In the genomic region with DNA sequence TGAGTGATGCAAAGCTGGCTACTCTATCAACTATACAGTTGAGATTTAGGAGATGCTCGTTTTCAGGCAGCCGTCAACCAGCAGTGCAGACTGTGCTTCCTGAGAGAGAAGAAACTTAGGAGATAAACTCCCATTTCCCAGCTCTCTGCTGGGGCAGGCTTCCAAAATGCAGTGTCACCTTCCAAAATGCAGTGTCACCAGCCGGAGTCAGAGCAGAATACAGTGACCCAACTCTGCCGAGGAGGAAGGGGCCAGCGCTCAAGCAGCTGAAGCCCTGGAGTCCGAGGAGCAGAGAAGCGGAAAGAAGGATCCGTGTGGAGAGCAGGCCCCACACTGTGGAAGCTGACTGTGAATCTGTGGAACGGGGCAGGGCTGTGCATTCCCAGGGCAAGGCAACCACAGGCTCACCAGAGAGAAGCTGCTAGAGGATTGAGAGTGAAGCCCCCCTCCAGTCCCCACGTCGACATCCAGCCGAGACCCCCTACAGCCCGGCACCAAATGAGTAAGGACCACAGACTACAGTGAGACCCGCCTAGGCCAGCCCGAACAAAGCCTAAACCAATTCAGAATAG, we compare ENCODE assay signal across 1 cellular context.
TF ChIP-seq lines count a peak whose summit lies in the region.

No MANE protein-coding gene starts in this region.

TF ChIP-seq in K562, 482 proteins besides CTCF, POLR2A, EP300 and RAD21:
- TF ChIP-seq, protein P1, sequence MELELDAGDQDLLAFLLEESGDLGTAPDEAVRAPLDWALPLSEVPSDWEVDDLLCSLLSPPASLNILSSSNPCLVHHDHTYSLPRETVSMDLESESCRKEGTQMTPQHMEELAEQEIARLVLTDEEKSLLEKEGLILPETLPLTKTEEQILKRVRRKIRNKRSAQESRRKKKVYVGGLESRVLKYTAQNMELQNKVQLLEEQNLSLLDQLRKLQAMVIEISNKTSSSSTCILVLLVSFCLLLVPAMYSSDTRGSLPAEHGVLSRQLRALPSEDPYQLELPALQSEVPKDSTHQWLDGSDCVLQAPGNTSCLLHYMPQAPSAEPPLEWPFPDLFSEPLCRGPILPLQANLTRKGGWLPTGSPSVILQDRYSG (tag; conservative IDR thresholded peaks at IDR 0.05; ENCODE audit: low read depth): no peak
- TF ChIP-seq, protein P2, sequence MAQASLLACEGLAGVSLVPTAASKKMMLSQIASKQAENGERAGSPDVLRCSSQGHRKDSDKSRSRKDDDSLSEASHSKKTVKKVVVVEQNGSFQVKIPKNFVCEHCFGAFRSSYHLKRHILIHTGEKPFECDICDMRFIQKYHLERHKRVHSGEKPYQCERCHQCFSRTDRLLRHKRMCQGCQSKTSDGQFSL (CRISPR knock-in tag; IDR thresholded peaks at IDR 0.05): no peak
- TF ChIP-seq, protein P2 (tag; IDR thresholded peaks at IDR 0.05): no peak
- TF ChIP-seq C11orf30 (IDR thresholded peaks at IDR 0.05; ENCODE audit: low read depth) (peak; percentile 94), ZC3H8 (IDR thresholded peaks at IDR 0.05) (no peak), DPF2 (IDR thresholded peaks at IDR 0.05) (peak; percentile 38; the same call in 1 of the 2 replicates), NFE2 (IDR thresholded peaks at IDR 0.05; ENCODE audit: low read depth) (peak; percentile 71), ZNF316 (IDR thresholded peaks at IDR 0.05) (peak; percentile 97), BACH1 (tag; IDR thresholded peaks at IDR 0.05) (peak; percentile 89), NKRF (IDR thresholded peaks at IDR 0.05; ENCODE audit: borderline replicate concordance) (no peak), MAFG (tag; conservative IDR thresholded peaks at IDR 0.05) (peak; percentile 94), ESRRA (IDR thresholded peaks at IDR 0.05; ENCODE audit: borderline replicate concordance, low read depth) (0 out of 2 replicates have a peak, but pooled peaks have one; percentile 19), SAP30 (IDR thresholded peaks at IDR 0.05; ENCODE audit: borderline replicate concordance, insufficient read depth, low read depth, low read length, poor library complexity, severe bottlenecking) (no peak), ZNF274 (IDR thresholded peaks at IDR 0.05; ENCODE audit: borderline replicate concordance, low read depth, low read length) (no peak), KHSRP (IDR thresholded peaks at IDR 0.05) (no peak), MAFK (IDR thresholded peaks at IDR 0.05; ENCODE audit: low read length) (peak; percentile 60; the same call in 1 of the 2 replicates), ARHGAP35 (IDR thresholded peaks at IDR 0.05; ENCODE audit: partially characterized antibody) (no peak), ETV1 (tag; conservative IDR thresholded peaks at IDR 0.05; ENCODE audit: low read depth) (0 out of 2 replicates have a peak, but pooled peaks have one; percentile 30), MAFF (IDR thresholded peaks at IDR 0.05; ENCODE audit: low read length) (peak; percentile 62; the same call in 1 of the 2 replicates)
- TF ChIP-seq, protein P3, sequence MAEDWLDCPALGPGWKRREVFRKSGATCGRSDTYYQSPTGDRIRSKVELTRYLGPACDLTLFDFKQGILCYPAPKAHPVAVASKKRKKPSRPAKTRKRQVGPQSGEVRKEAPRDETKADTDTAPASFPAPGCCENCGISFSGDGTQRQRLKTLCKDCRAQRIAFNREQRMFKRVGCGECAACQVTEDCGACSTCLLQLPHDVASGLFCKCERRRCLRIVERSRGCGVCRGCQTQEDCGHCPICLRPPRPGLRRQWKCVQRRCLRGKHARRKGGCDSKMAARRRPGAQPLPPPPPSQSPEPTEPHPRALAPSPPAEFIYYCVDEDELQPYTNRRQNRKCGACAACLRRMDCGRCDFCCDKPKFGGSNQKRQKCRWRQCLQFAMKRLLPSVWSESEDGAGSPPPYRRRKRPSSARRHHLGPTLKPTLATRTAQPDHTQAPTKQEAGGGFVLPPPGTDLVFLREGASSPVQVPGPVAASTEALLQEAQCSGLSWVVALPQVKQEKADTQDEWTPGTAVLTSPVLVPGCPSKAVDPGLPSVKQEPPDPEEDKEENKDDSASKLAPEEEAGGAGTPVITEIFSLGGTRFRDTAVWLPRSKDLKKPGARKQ (CRISPR knock-in tag; IDR thresholded peaks at IDR 0.05): no peak
- TF ChIP-seq, protein P4, sequence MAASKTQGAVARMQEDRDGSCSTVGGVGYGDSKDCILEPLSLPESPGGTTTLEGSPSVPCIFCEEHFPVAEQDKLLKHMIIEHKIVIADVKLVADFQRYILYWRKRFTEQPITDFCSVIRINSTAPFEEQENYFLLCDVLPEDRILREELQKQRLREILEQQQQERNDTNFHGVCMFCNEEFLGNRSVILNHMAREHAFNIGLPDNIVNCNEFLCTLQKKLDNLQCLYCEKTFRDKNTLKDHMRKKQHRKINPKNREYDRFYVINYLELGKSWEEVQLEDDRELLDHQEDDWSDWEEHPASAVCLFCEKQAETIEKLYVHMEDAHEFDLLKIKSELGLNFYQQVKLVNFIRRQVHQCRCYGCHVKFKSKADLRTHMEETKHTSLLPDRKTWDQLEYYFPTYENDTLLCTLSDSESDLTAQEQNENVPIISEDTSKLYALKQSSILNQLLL (CRISPR knock-in tag; IDR thresholded peaks at IDR 0.05; ENCODE audit: borderline replicate concordance): no peak
